ENCODE assay signal across 9 cellular contexts in the genomic region with DNA sequence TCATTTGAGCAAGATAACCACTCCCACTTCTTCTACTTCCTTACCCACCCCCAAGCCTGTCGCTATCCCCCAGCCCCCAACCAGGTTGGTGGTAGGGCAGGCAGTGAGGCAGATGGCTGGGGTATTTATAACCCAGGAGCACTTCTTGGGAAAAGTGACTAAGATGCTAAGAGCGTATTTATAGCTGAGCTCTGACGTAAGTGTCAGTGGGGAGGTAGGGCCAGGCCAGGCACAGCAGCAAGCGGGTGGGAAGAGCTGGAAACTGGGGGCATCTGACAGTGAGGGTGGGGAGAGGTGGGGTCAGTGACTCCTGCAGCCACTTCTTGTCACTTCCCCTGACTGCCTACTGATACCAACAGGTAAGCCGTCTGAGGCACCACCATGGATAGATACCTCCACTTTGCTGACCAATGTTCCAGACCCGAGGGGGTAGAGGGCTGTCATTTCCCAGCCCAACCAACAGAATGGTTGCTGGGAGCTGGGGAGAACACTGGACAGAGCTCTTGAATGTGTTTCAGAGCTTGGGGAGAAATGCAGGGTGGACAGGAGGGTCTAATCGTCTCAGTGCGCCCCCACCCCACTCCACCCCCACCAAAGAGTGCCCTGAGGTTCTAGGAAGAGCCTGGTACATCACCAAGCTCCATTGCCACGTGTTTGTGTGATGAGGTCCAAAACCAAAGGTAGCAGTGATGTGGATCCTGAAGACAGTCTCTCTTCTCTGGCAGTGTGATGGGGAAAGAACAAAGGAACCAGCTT. TPM values are rescaled to one million over a fixed set of nuclear protein-coding genes. Genes with fewer than 3 reads are reported as not detected.
A peak's percentile ranks its signal among the peaks of the same experiment; 100 is the strongest.
DNase-seq lines count a peak whose midpoint lies in the region; TF ChIP-seq lines count a peak whose summit lies in the region.
"Had no signal": no experiment of that assay in that cellular context is flagged by ENCODE, and none has a peak within 500 bp of the region (broad histone marks: within the 10 kb centered on the region; RNA-seq: fewer than 3 reads in every experiment).

No MANE protein-coding gene starts in this region.

- in situ Hi-C loops in G401 (cut with HindIII; ENCODE audit: low sequenced_read_pairs), result no loop called here

- peak; percentile 26 for DNase-seq in G401 (ENCODE audit: low spot score)
- peak; percentile 39 for DNase-seq in NB4 (ENCODE audit: low read depth)
- DNase-seq in coronary artery (ENCODE audit: low spot score), result no peak
- DNase-seq in nucleus accumbens (lab: John Stamatoyannopoulos, UW), result peak in 32 of 56 donors; percentile 6 to 79 (median 34)
- no peak for DNase-seq in activated CD8-positive, alpha-beta memory T cell treated with anti-CD3 and anti-CD28 coated beads, Interleukin-2, amount 50 U/mL, for 48 hours
- no peak for DNase-seq in NCI-H748 treated with DMSO at 0.1 percent for 48 hours (lab: John Stamatoyannopoulos, UW)
- no peak for DNase-seq in mesenteric fat pad (ENCODE audit: low spot score)
- DNase-seq in stimulated activated CD4-positive, alpha-beta T cell treated with anti-CD3 and anti-CD28 coated beads, Interleukin-4, amount 100 ng/mL, for 4 hours, result no peak

- peak overlapping the region; percentile 67 to 91 for H3K27ac ChIP-seq in coronary artery

- H3K4me3 ChIP-seq in NB4 (ENCODE audit: low read depth, low read length) (no peak overlapping the region), coronary artery (peak overlapping the region; percentile 55)

- no peak for TF ChIP-seq POLR2A in NB4 (IDR thresholded peaks at IDR 0.05; ENCODE audit: extremely low read depth, insufficient read length)

- TF ChIP-seq CTCF in NB4 (IDR thresholded peaks at IDR 0.05; ENCODE audit: low read depth, low read length), result no peak
- TF ChIP-seq CTCF in coronary artery (IDR thresholded peaks at IDR 0.05), result no peak

RNA-seq across cellular contexts. Expression of a gene that starts 2.7 kb away (rescaled TPM):
- total RNA-seq in G401 (2014; rRNA removed; shearing (Covaris generic)), result 0.43 and 0.78 TPM in 2 replicates
- total RNA-seq in mesenteric fat pad, result not detected
- total RNA-seq: T-helper 1 cell treated with Interleukin-12 subunit alpha and Interleukin-12 subunit beta and Interleukin-4 antibody, amounts not matched to agents 30 ng/mL and 1 ng/mL, for 36 hours had no signal

RNA-seq across cellular contexts. Expression of a gene that starts 7.2 kb away (rescaled TPM):
- total RNA-seq in G401 (2014; rRNA removed; shearing (Covaris generic)), result 4.7 and 6.4 TPM in 2 replicates
- 0.13 TPM for total RNA-seq in mesenteric fat pad

RNA-seq across cellular contexts. Expression of a gene that starts 17.8 kb away (rescaled TPM):
- not detected in 2 replicates for total RNA-seq in G401 (2014; rRNA removed; shearing (Covaris generic))
- total RNA-seq in mesenteric fat pad, result not detected
- total RNA-seq: T-helper 1 cell treated with Interleukin-12 subunit alpha and Interleukin-12 subunit beta and Interleukin-4 antibody, amounts not matched to agents 30 ng/mL and 1 ng/mL, for 36 hours had no signal

RNA-seq across cellular contexts. Expression of a gene that starts 21.5 kb away (rescaled TPM):
- 6.3 and 8.9 TPM in 2 replicates for total RNA-seq in G401 (2014; rRNA removed; shearing (Covaris generic))
- 49.0 TPM for total RNA-seq in mesenteric fat pad

RNA-seq across cellular contexts. Expression of a gene that starts 27.3 kb away (rescaled TPM):
- 0.18 TPM in 1 of 2 replicates, not detected in the other for total RNA-seq in G401 (2014; rRNA removed; shearing (Covaris generic))
- total RNA-seq in mesenteric fat pad, result 26.5 TPM

Comparison
In these comparisons a context has a peak if more than half of its experiments do, and no peak if none do; other contexts are left out.
1. DNase-seq: peak in G401 (single experiment), NB4 (single experiment) and nucleus accumbens (32 of 56); none in coronary artery (single experiment), activated CD8-positive, alpha-beta memory T cell treated with anti-CD3 and anti-CD28 coated beads, Interleukin-2, amount 50 U/mL, for 48 hours (single experiment), NCI-H748 treated with DMSO at 0.1 percent for 48 hours (single experiment), mesenteric fat pad (single experiment) and stimulated activated CD4-positive, alpha-beta T cell treated with anti-CD3 and anti-CD28 coated beads, Interleukin-4, amount 100 ng/mL, for 4 hours (0 of 2).